In genomic region chr14:93939304-93940229, GRCh38 we compare ENCODE assay signal across 1 cellular context.
TF ChIP-seq lines count a peak whose summit lies in the region.

No MANE protein-coding gene starts in this region.

TF ChIP-seq in GM12878, 131 proteins besides CTCF, POLR2A, EP300 and RAD21 (continued from another document and continues in another):
- peak; percentile 77 for TF ChIP-seq YY1 (IDR thresholded peaks at IDR 0.05; ENCODE audit: low read depth, low read length)
- no peak for TF ChIP-seq CEBPB (IDR thresholded peaks at IDR 0.05; ENCODE audit: borderline replicate concordance in 1 of 2, low read depth in 2 of 2, low read length in 2 of 2)
- no peak for TF ChIP-seq TAF1 (IDR thresholded peaks at IDR 0.05; ENCODE audit: borderline replicate concordance, low read depth, low read length)
- no peak for TF ChIP-seq SKIL (IDR thresholded peaks at IDR 0.05; ENCODE audit: low read depth, poor library complexity, severe bottlenecking)
- TF ChIP-seq RUNX3 (IDR thresholded peaks at IDR 0.05; ENCODE audit: low read length), result peak; percentile 60
- TF ChIP-seq NRF1 (conservative IDR thresholded peaks at IDR 0.05; ENCODE audit: low read depth, low read length), result no peak
- no peak for TF ChIP-seq CUX1 (IDR thresholded peaks at IDR 0.05; ENCODE audit: insufficient replicate concordance, low read depth, low read length)
- no peak for TF ChIP-seq MEF2A (IDR thresholded peaks at IDR 0.05; ENCODE audit: insufficient read depth, low read depth, low read length)
- TF ChIP-seq MYC (IDR thresholded peaks at IDR 0.05; ENCODE audit: insufficient read depth, insufficient read length, insufficient replicate concordance, low read length, severe bottlenecking), result no peak
- no peak; the same call in 1 of the 2 replicates for TF ChIP-seq IRF3 (IDR thresholded peaks at IDR 0.05)
- TF ChIP-seq ELK1 (IDR thresholded peaks at IDR 0.05; ENCODE audit: low read depth, low read length), result no peak
- no peak for TF ChIP-seq SUZ12 (IDR thresholded peaks at IDR 0.05; ENCODE audit: unreplicated experiment)
- TF ChIP-seq CREM (IDR thresholded peaks at IDR 0.05; ENCODE audit: low read depth), result no peak
- TF ChIP-seq IRF5 (IDR thresholded peaks at IDR 0.05; ENCODE audit: borderline replicate concordance), result no peak
- peak; percentile 96 for TF ChIP-seq SMC3 (IDR thresholded peaks at IDR 0.05; ENCODE audit: borderline replicate concordance, low read length)
- no peak for TF ChIP-seq SREBF1 (IDR thresholded peaks at IDR 0.05; ENCODE audit: low read length)
- TF ChIP-seq FOXK2 (IDR thresholded peaks at IDR 0.05), result no peak
- no peak for TF ChIP-seq PRDM15 (CRISPR knock-in tag; IDR thresholded peaks at IDR 0.05)
- TF ChIP-seq IKZF1 (conservative IDR thresholded peaks at IDR 0.05), result peak; percentile 70; the same call in 1 of the 2 replicates
- no peak for TF ChIP-seq ZBTB4 (CRISPR knock-in tag; IDR thresholded peaks at IDR 0.05)
- TF ChIP-seq DPF2 (IDR thresholded peaks at IDR 0.05), result peak; percentile 56; the same call in 1 of the 2 replicates
- TF ChIP-seq KAT2A (conservative IDR thresholded peaks at IDR 0.05; ENCODE audit: control insufficient read depth, low read depth, low read length), result no peak
- no peak for TF ChIP-seq SP1 (IDR thresholded peaks at IDR 0.05; ENCODE audit: low read depth, low read length)
- TF ChIP-seq STAT1 (conservative IDR thresholded peaks at IDR 0.05), result 0 out of 2 replicates have a peak, but pooled peaks have one; percentile 51
- no peak for TF ChIP-seq ASH2L (IDR thresholded peaks at IDR 0.05; ENCODE audit: borderline replicate concordance, low read depth)
- no peak for TF ChIP-seq ZNF274 (IDR thresholded peaks at IDR 0.05; ENCODE audit: insufficient read depth, insufficient read length)
- TF ChIP-seq PBX3 (IDR thresholded peaks at IDR 0.05; ENCODE audit: insufficient replicate concordance, low read depth, low read length), result no peak
- TF ChIP-seq BCL11A (IDR thresholded peaks at IDR 0.05; ENCODE audit: low read depth, low read length), result no peak
- peak; percentile 43 for TF ChIP-seq RELA (IDR thresholded peaks at IDR 0.05; ENCODE audit: borderline replicate concordance, partially characterized antibody)
- no peak for TF ChIP-seq SUPT20H (IDR thresholded peaks at IDR 0.05; ENCODE audit: borderline replicate concordance, control insufficient read depth, low read depth, low read length)
- no peak for TF ChIP-seq ATF7 (IDR thresholded peaks at IDR 0.05; ENCODE audit: low read depth)
- no peak for TF ChIP-seq CREB1 (IDR thresholded peaks at IDR 0.05; ENCODE audit: low read depth)
- no peak for TF ChIP-seq WRNIP1 (IDR thresholded peaks at IDR 0.05; ENCODE audit: borderline replicate concordance, low read depth, low read length)
- no peak for TF ChIP-seq RELB (IDR thresholded peaks at IDR 0.05; ENCODE audit: low read depth)
- TF ChIP-seq EGR1 (IDR thresholded peaks at IDR 0.05; ENCODE audit: borderline replicate concordance in 1 of 2, low read depth in 2 of 2, low read length in 2 of 2), result no peak
- no peak for TF ChIP-seq HDAC6 (IDR thresholded peaks at IDR 0.05; ENCODE audit: unreplicated experiment)
- TF ChIP-seq ATF3 (IDR thresholded peaks at IDR 0.05; ENCODE audit: borderline replicate concordance, extremely low read depth, low read depth, low read length), result no peak
